Comparison of ENCODE assay signal across 17 cellular contexts in genomic region chr11:40877981-40878380, GRCh38.
"Had no signal": no experiment of that assay in that cellular context is flagged by ENCODE, and none has a peak within 500 bp of the region (broad histone marks: within the 10 kb centered on the region; RNA-seq: fewer than 3 reads in every experiment).

No MANE protein-coding gene starts in this region.

- H3K36me3 ChIP-seq: esophagus squamous epithelium, gastroesophageal sphincter, pancreas had no signal

- DNase-seq: dermis blood vessel endothelial cell; esophagus squamous epithelium; foreskin fibroblast; glutamatergic neuron; midbrain; naive B cell; occipital lobe; pancreas; right cardiac atrium; small intestine; stimulated activated CD4-positive, alpha-beta T cell treated with anti-CD3 and anti-CD28 coated beads, Interleukin-2, amount 100 ng/mL, for 48 hours; stimulated activated naive CD4-positive, alpha-beta T cell treated with Interleukin-2 at 50 U/mL for 16 hours had no signal

- H3K4me3 Mint-ChIP-seq: memory B cell, naive B cell, nephron had no signal

- ATAC-seq: gastroesophageal sphincter, left lobe of liver, pancreas, right cardiac atrium had no signal

- H3K27ac ChIP-seq: esophagus squamous epithelium, gastroesophageal sphincter, pancreas had no signal

- H3K36me3 Mint-ChIP-seq: memory B cell, naive B cell had no signal

- H3K4me1 ChIP-seq: esophagus squamous epithelium, gastroesophageal sphincter, pancreas had no signal

- H3K9me3 Mint-ChIP-seq: nephron had no signal

- H3K27me3 ChIP-seq: esophagus squamous epithelium, gastroesophageal sphincter, pancreas had no signal

- H3K9me3 ChIP-seq: esophagus squamous epithelium, gastroesophageal sphincter, pancreas had no signal

- H3K27ac Mint-ChIP-seq: memory B cell, naive B cell, nephron, progenitor cell of endocrine pancreas had no signal

- H3K27me3 Mint-ChIP-seq: memory B cell, naive B cell, progenitor cell of endocrine pancreas had no signal

- H3K4me3 ChIP-seq: esophagus squamous epithelium, gastroesophageal sphincter, pancreas had no signal

- H3K4me1 Mint-ChIP-seq: memory B cell, naive B cell, nephron had no signal
